In genomic region chr12:6535960-6536847, GRCh38 we compare ENCODE assay signal across 8 cellular contexts.
DNase-seq lines count a peak whose midpoint lies in the region; ATAC-seq lines count a peak whose summit lies in the region.

No MANE protein-coding gene starts in this region.

- ATAC-seq in HG03139 (IDR thresholded peaks at IDR 0.05; ENCODE audit: unreplicated experiment) (no peak), GM21529 (IDR thresholded peaks at IDR 0.05; ENCODE audit: unreplicated experiment) (no peak)

- no peaks in the 10 kb centered on the region for H3K9me3 Mint-ChIP-seq in stimulated activated naive CD8-positive, alpha-beta T cell treated with anti-CD3 and anti-CD28 coated beads, Interleukin-15, Interleukin-2, amounts not matched to agents 100 ng/mL and 50 ng/mL, for 24 hours

- peaks cover 34% of the 10 kb centered on the region for H3K36me3 ChIP-seq in iPS DF 6.9 (ENCODE audit: control insufficient read depth, insufficient read depth, low read length)

- peaks cover 9% of the 10 kb centered on the region for H3K4me1 ChIP-seq in iPS DF 6.9 (ENCODE audit: control insufficient read depth, insufficient read depth, low read length)

- H3K4me1 Mint-ChIP-seq in stimulated activated naive CD8-positive, alpha-beta T cell treated with anti-CD3 and anti-CD28 coated beads, Interleukin-15, Interleukin-2, amounts not matched to agents 100 ng/mL and 50 ng/mL, for 24 hours (ENCODE audit: low read depth): peaks cover 75% of the 10 kb centered on the region

- peak overlapping the region; percentile 99 for H3K4me3 Mint-ChIP-seq in stimulated activated naive CD8-positive, alpha-beta T cell treated with anti-CD3 and anti-CD28 coated beads, Interleukin-15, Interleukin-2, amounts not matched to agents 100 ng/mL and 50 ng/mL, for 24 hours

- H3K36me3 Mint-ChIP-seq in stimulated activated naive CD8-positive, alpha-beta T cell treated with anti-CD3 and anti-CD28 coated beads, Interleukin-15, Interleukin-2, amounts not matched to agents 100 ng/mL and 50 ng/mL, for 24 hours (ENCODE audit: low read depth): peaks cover 68% of the 10 kb centered on the region

- peak overlapping the region; percentile 97; the same call in 1 of the 2 replicates for H3K4me3 ChIP-seq in iPS DF 6.9 (ENCODE audit: low read length)

- no peaks in the 10 kb centered on the region for H3K27me3 ChIP-seq in iPS DF 6.9 (ENCODE audit: control insufficient read depth, insufficient read depth, low read length)

- peak overlapping the region; percentile 100 for H3K27ac Mint-ChIP-seq in stimulated activated naive CD8-positive, alpha-beta T cell treated with anti-CD3 and anti-CD28 coated beads, Interleukin-15, Interleukin-2, amounts not matched to agents 100 ng/mL and 50 ng/mL, for 24 hours

- no peak overlapping the region for H3K27ac ChIP-seq in iPS DF 6.9 (ENCODE audit: low read length)

- H3K9me3 ChIP-seq in iPS DF 6.9 (ENCODE audit: control insufficient read depth, insufficient read depth, low read length): no peaks in the 10 kb centered on the region

- DNase-seq in DMS53 (lab: John Stamatoyannopoulos, UW): peak; percentile 62
- DNase-seq in DMS53 treated with DMSO at 0.1 percent for 48 hours (lab: John Stamatoyannopoulos, UW; ENCODE audit: unreplicated experiment): no peak
- peak; percentile 39 for DNase-seq in activated T-cell treated with anti-CD3 and anti-CD28 coated beads, Interleukin-2, amount 50 U/mL, for 1 hour
- no peak for DNase-seq in iPS DF 6.9 (ENCODE audit: low read depth, low spot score)
- no peak for DNase-seq in Ammon's horn (ENCODE audit: low spot score)

- no CpG with 5 or more reads among the region's 10 CpGs for WGBS in iPS DF 6.9 (ENCODE audit: insufficient coverage, insufficient read length)

- H3K27me3 Mint-ChIP-seq in stimulated activated naive CD8-positive, alpha-beta T cell treated with anti-CD3 and anti-CD28 coated beads, Interleukin-15, Interleukin-2, amounts not matched to agents 100 ng/mL and 50 ng/mL, for 24 hours: no peaks in the 10 kb centered on the region

Comparison
In these comparisons a context has a peak if more than half of its experiments do, and no peak if none do; other contexts are left out.
1. DNase-seq: peak in DMS53 (single experiment) and activated T-cell treated with anti-CD3 and anti-CD28 coated beads, Interleukin-2, amount 50 U/mL, for 1 hour (single experiment); none in DMS53 treated with DMSO at 0.1 percent for 48 hours (single experiment), iPS DF 6.9 (single experiment) and Ammon's horn (single experiment).